5 cellular contexts compared by ENCODE assay signal in genomic region chr11:70217388-70217787, GRCh38. TPM values are rescaled to one million over a fixed set of nuclear protein-coding genes. Genes with fewer than 3 reads are reported as not detected.
DNase-seq lines count a peak whose midpoint lies in the region; ATAC-seq, FAIRE-seq and TF ChIP-seq lines count a peak whose summit lies in the region.
"Not testable (repeated sequence)": the region's sequence is repeated elsewhere in the genome, so short reads cannot be mapped to it uniquely, and the experiment has no call there.

No MANE protein-coding gene starts in this region.

- 65% methylated on average over 5 of the region's 5 CpGs for WGBS in K562 (ENCODE audit: insufficient coverage, low coverage, missing lambda C conversion rate)
- WGBS in H1 (ENCODE audit: extremely low coverage in 1 of 2, insufficient coverage in 1 of 2, insufficient read length in 1 of 2, insufficient replicate concordance in 2 of 2, low coverage in 1 of 2, low lambda C conversion rate in 2 of 2, missing lambda C conversion rate in 1 of 2), 2 experiments, result 93% methylated on average over 5 of the region's 5 CpGs; no CpG with 5 or more reads in 1 of the 2 experiments
- no CpG with 5 or more reads among the region's 5 CpGs for WGBS in mesendoderm (ENCODE audit: extremely low coverage, insufficient coverage, low lambda C conversion rate)
- WGBS in spleen, 5 donors, result 85 to 91% (median 86%) methylated on average over 5 of the region's 5 CpGs

- H3K14ac ChIP-seq in H1 (ENCODE audit: insufficient read length), result not testable (repeated sequence)

- TF ChIP-seq CTCF in K562 (IDR thresholded peaks at IDR 0.05 in 2 of 3, conservative IDR thresholded peaks at IDR 0.05 in 1 of 3; ENCODE audit: insufficient read depth in 2 of 3, low read depth in 1 of 3, low read length in 3 of 3); H1 (IDR thresholded peaks at IDR 0.05; ENCODE audit: control extremely low read depth in 1 of 3, insufficient read depth in 1 of 3, low read depth in 1 of 3, low read length in 3 of 3); spleen (IDR thresholded peaks at IDR 0.05 in 8 of 11, conservative IDR thresholded peaks at IDR 0.05 in 3 of 11): not testable (repeated sequence)

- not testable (repeated sequence) for H3K4me2 ChIP-seq in K562 (ENCODE audit: insufficient read depth, low read length); H1 (ENCODE audit: insufficient read depth in 1 of 2, low read depth in 2 of 2, low read length in 2 of 2); mesendoderm (ENCODE audit: low read length)

- DNase-seq in H7; K562 (ENCODE audit: extremely low read depth in 1 of 4, low spot score in 3 of 4); H1 (ENCODE audit: low read depth in 1 of 2, low spot score in 2 of 2); mesendoderm: not testable (repeated sequence)
- DNase-seq in spleen, result peak; percentile 4

- not testable (repeated sequence) for ATAC-seq in K562

- not testable (repeated sequence) for TF ChIP-seq POLR2A in K562 (conservative IDR thresholded peaks at IDR 0.05); H1 (IDR thresholded peaks at IDR 0.05; ENCODE audit: control extremely low read depth in 1 of 2, low read depth in 2 of 2, low read length in 2 of 2); spleen (IDR thresholded peaks at IDR 0.05)

- not testable (repeated sequence) for H3K23ac ChIP-seq in H1 (ENCODE audit: insufficient read length); mesendoderm (ENCODE audit: low read length)

- not testable (repeated sequence) for H3K4ac ChIP-seq in H1 (replicated peaks; ENCODE audit: insufficient read length, low read depth, low read length)
- H3K4ac ChIP-seq in mesendoderm (ENCODE audit: low read depth, low read length), result peak overlapping the region; percentile 5

- not testable (repeated sequence) for TF ChIP-seq EP300 in K562 (IDR thresholded peaks at IDR 0.05; ENCODE audit: low read length); H1 (IDR thresholded peaks at IDR 0.05; ENCODE audit: borderline replicate concordance in 1 of 2, low read depth in 2 of 2, low read length in 2 of 2)

- not testable (repeated sequence) for H2BK5ac ChIP-seq in H1 (ENCODE audit: low read depth, low read length)
- H2BK5ac ChIP-seq in mesendoderm (ENCODE audit: low read length), result peak overlapping the region; percentile 67

- H2BK20ac ChIP-seq in H1 (ENCODE audit: low read length), result peak overlapping the region; percentile 61; the same call in 1 of the 2 replicates

- peak overlapping the region; percentile 69; the same call in 1 of the 2 replicates for H2AFZ ChIP-seq in K562 (ENCODE audit: low read depth, low read length)
- H2AFZ ChIP-seq in H1 (ENCODE audit: low read length), result not testable (repeated sequence)

- H3K56ac ChIP-seq in H1 (replicated peaks; ENCODE audit: insufficient read length, low read depth, low read length), result not testable (repeated sequence)
- peak overlapping the region; percentile 79 for H3K56ac ChIP-seq in mesendoderm (ENCODE audit: low read length)

- TF ChIP-seq RAD21 in K562 (CRISPR knock-in tag; conservative IDR thresholded peaks at IDR 0.05 in 1 of 2, IDR thresholded peaks at IDR 0.05 in 1 of 2); H1 (IDR thresholded peaks at IDR 0.05 in 1 of 2, conservative IDR thresholded peaks at IDR 0.05 in 1 of 2; ENCODE audit: low read depth in 2 of 2, low read length in 2 of 2): not testable (repeated sequence)

- H2BK120ac ChIP-seq in H1 (replicated peaks; ENCODE audit: low read depth, low read length); mesendoderm (ENCODE audit: low read depth, low read length): not testable (repeated sequence)

- peak overlapping the region; percentile 24; the same call in 1 of the 2 replicates for H3K4me3 ChIP-seq in H7 (ENCODE audit: insufficient read depth, low read depth, low read length)
- not testable (repeated sequence) for H3K4me3 ChIP-seq in K562; H1 (ENCODE audit: extremely low read depth in 1 of 4, insufficient read depth in 2 of 4, low read depth in 3 of 4, low read length in 4 of 4); mesendoderm (ENCODE audit: low read length); spleen

- not testable (repeated sequence) for FAIRE-seq in K562 (lab: Jason Lieb, UNC); H1 (lab: Jason Lieb, UNC)

- not testable (repeated sequence) for H4K8ac ChIP-seq in H1 (ENCODE audit: extremely low read depth, insufficient read depth, low read length); mesendoderm (ENCODE audit: low read depth, low read length)

- POLR2A ChIA-PET in K562 (lab: Yijun Ruan, JAX), result not testable (repeated sequence)
- POLR2A ChIA-PET in H1 (lab: Charles Lee; ENCODE audit: partially characterized antibody), result interaction anchor here (1.0 to 1.8 kb wide), 2 partner anchors 8 to 13 kb away, joined by 3 to 7 read pairs; no protein-coding TSS in a partner anchor

- intact Hi-C loops in K562 (cut with micrococcal nuclease); spleen (cut with DNase I; ENCODE audit: low total_unique reads): not testable (repeated sequence)

- H4K20me1 ChIP-seq in K562 (replicated peaks; ENCODE audit: control insufficient read depth, insufficient read depth, low read length); H1 (replicated peaks in 1 of 2; ENCODE audit: control insufficient read depth in 1 of 2, insufficient read depth in 2 of 2, low read length in 2 of 2): not testable (repeated sequence)

- not testable (repeated sequence) for H3K23me2 ChIP-seq in H1 (ENCODE audit: low read depth, low read length)

- H4K5ac ChIP-seq in H1 (ENCODE audit: insufficient read length, low read depth, low read length); mesendoderm (ENCODE audit: low read length): not testable (repeated sequence)

- in situ Hi-C loops in K562 (cut with MboI), result not testable (repeated sequence)

- H3K36me3 ChIP-seq in H7 (replicated peaks; ENCODE audit: control insufficient read depth, insufficient read depth, low read length); K562 (ENCODE audit: control insufficient read depth, insufficient read depth, low read length); H1 (ENCODE audit: control insufficient read depth in 2 of 4, insufficient read depth in 4 of 4, low read length in 3 of 4); mesendoderm (ENCODE audit: control insufficient read depth, insufficient read depth, low read length); spleen: not testable (repeated sequence)

- H2BK15ac ChIP-seq in H1 (ENCODE audit: low read length); mesendoderm (replicated peaks; ENCODE audit: low read depth): not testable (repeated sequence)

- not testable (repeated sequence) for H3K4me1 ChIP-seq in K562 (replicated peaks in 1 of 2; ENCODE audit: control insufficient read depth in 2 of 2, insufficient read depth in 2 of 2, low read length in 2 of 2); mesendoderm (ENCODE audit: control insufficient read depth, low read depth, low read length); spleen
- H3K4me1 ChIP-seq in H1 (replicated peaks in 1 of 4; ENCODE audit: control insufficient read depth in 3 of 4, insufficient read depth in 4 of 4, low read length in 3 of 4), result peaks cover 0 to 10% (median 2%) of the 10 kb centered on the region in 4 experiments; a peak in 4 of 7 replicates

- H2AK5ac ChIP-seq in H1 (ENCODE audit: low read depth, low read length); mesendoderm (ENCODE audit: low read length): not testable (repeated sequence)

- H3K9me1 ChIP-seq in K562 (ENCODE audit: control insufficient read depth, insufficient read depth, low read length), result not testable (repeated sequence)

- H3K9me3 ChIP-seq in K562 (replicated peaks; ENCODE audit: control insufficient read depth, insufficient read depth, low read depth, low read length); H1 (ENCODE audit: insufficient read depth in 2 of 2, low read depth in 1 of 2, low read length in 1 of 2); spleen: not testable (repeated sequence)

- H3K27ac ChIP-seq in K562 (ENCODE audit: extremely low read depth, low read depth, low read length); H1 (ENCODE audit: low read depth, low read length); spleen: not testable (repeated sequence)
- H3K27ac ChIP-seq in mesendoderm (ENCODE audit: low read depth, low read length), result peak overlapping the region; percentile 27

- CTCF ChIA-PET in K562 (lab: Yijun Ruan, JAX; ENCODE audit: low intra/inter-chr PET ratio); H1 (lab: Charles Lee; ENCODE audit: partially characterized antibody): not testable (repeated sequence)

- not testable (repeated sequence) for H3K79me1 ChIP-seq in H1 (ENCODE audit: low read depth, low read length); mesendoderm (ENCODE audit: low read length)

- not testable (repeated sequence) for H4K91ac ChIP-seq in H1 (replicated peaks; ENCODE audit: insufficient read length, low read length)

- not testable (repeated sequence) for H3K79me2 ChIP-seq in K562 (ENCODE audit: control insufficient read depth, insufficient read depth, low read length); H1 (ENCODE audit: control insufficient read depth in 1 of 2, insufficient read depth in 2 of 2, low read length in 2 of 2); mesendoderm (ENCODE audit: control insufficient read depth, insufficient read depth, low read length)

- not testable (repeated sequence) for BruUV-seq in K562 (replicated peaks; lab: Mats Ljungman, UMichigan)

- not testable (repeated sequence) for H2BK12ac ChIP-seq in H1 (ENCODE audit: low read depth, low read length)

- H3K27me3 ChIP-seq in H7 (ENCODE audit: control insufficient read depth, insufficient read depth, low read length); K562 (ENCODE audit: control insufficient read depth in 2 of 2, insufficient read depth in 2 of 2, low read length in 2 of 2); H1 (replicated peaks in 1 of 4; ENCODE audit: control insufficient read depth in 3 of 4, extremely low read depth in 1 of 4, insufficient read depth in 3 of 4, low read length in 3 of 4); mesendoderm (ENCODE audit: insufficient read depth, low read length, poor library complexity); spleen (replicated peaks in 1 of 7): not testable (repeated sequence)

- not testable (repeated sequence) for H3K9ac ChIP-seq in K562 (ENCODE audit: insufficient read depth in 1 of 2, low read depth in 2 of 2, low read length in 2 of 2); H1 (replicated peaks in 1 of 4; ENCODE audit: extremely low read depth in 1 of 4, low read depth in 3 of 4, low read length in 3 of 4); mesendoderm (ENCODE audit: low read length)

- not testable (repeated sequence) for H3K18ac ChIP-seq in H1 (ENCODE audit: extremely low read depth, low read length)
- peak overlapping the region; percentile 82 for H3K18ac ChIP-seq in mesendoderm (ENCODE audit: low read length)

RNA-seq across cellular contexts. Expression of gene FADD, which starts 14.3 kb away (rescaled TPM):
- total RNA-seq in H7 (2014; rRNA removed; shearing (Covaris generic)), result 100 and 101 TPM in 2 replicates
- total RNA-seq in K562 (2011; cell fraction: chromatin; rRNA removed; ENCODE audit: low replicate concordance), result 9.8 and 23.6 TPM in 2 replicates
- 23.6 and 28.0 TPM in 2 replicates for total RNA-seq in K562 (2011; cell fraction: nucleolus; rRNA removed)
- 17.0 and 17.6 TPM in 2 replicates for total RNA-seq in K562 (2011; cell fraction: nucleoplasm; rRNA removed)
- total RNA-seq in K562 (2014; rRNA removed) (20.1 and 20.4 TPM in 2 replicates), K562 (2014; rRNA removed; fragmentation: Illumina TruSeq; extraction: Trizol) (15.5 and 17.2 TPM in 2 replicates), K562 (2015; rRNA removed; fragmentation: Illumina TruSeq; extraction: Trizol) (18.4 and 20.9 TPM in 2 replicates), K562 (2021) (24.1 and 26.2 TPM in 2 replicates), spleen (10 to 100 TPM; 20.0 to 28.8 (median 23.1) TPM)
- polyA plus RNA-seq in K562 (2011; rRNA removed) (23.6 and 26.9 TPM in 2 replicates), K562 (2014; fragmentation: Illumina TruSeq; extraction: Trizol) (17.2 and 17.7 TPM in 2 replicates), K562 (2014; fragmentation: Nextera tagmentation; extraction: Ambion mirVana) (under 1 TPM; 0.29 to 0.30 TPM), K562 (2014; rRNA removed) (26.7 and 28.7 TPM in 2 replicates), H1 (2011; rRNA removed) (29.0 and 37.4 TPM in 2 replicates), spleen (10 to 100 TPM; 11.3 to 24.9 (median 17.3) TPM)
- polyA plus RNA-seq in K562 (2011; cell fraction: cytosol; rRNA removed), result 24.3 and 37.3 TPM in 2 replicates
- polyA plus RNA-seq in K562 (2011; cell fraction: nucleus; rRNA removed), result 11.2 and 14.3 TPM in 2 replicates
- polyA plus RNA-seq in K562 (2012), result 20.7 and 23.8 TPM in 2 replicates
- polyA minus RNA-seq in K562 (2011; rRNA and poly(A)+ RNA removed), result 17.5 and 22.8 TPM in 2 replicates
- polyA minus RNA-seq in K562 (2011; cell fraction: cytosol; rRNA and poly(A)+ RNA removed), result 13.8 and 19.3 TPM in 2 replicates
- 17.8 and 23.5 TPM in 2 replicates for polyA minus RNA-seq in K562 (2011; cell fraction: nucleus; rRNA and poly(A)+ RNA removed)
- total RNA-seq in H1 (2021; fragmentation: NEBNext Ultra II Directional; extraction: Animal tissue kit (Norgen Biotek cat#: 25700)), result 43.8 and 43.9 TPM in 2 replicates
- 40.3 TPM for polyA plus RNA-seq in H1 (2011; cell fraction: cytosol; rRNA removed)
- 31.3 TPM for polyA plus RNA-seq in H1 (2011; cell fraction: nucleus; rRNA removed)
- 34.2 to 40.6 TPM (median 39.4 TPM) in 4 replicates for polyA plus RNA-seq in H1 (2012, experiment 1 of 2)
- 42.8 TPM for polyA plus RNA-seq in H1 (2012, experiment 2 of 2)
- polyA plus RNA-seq in H1 (2013, experiment 1 of 2), result 36.2 TPM
- polyA plus RNA-seq in H1 (2013, experiment 2 of 2), result 35.3 TPM
- polyA minus RNA-seq in H1 (2011; rRNA and poly(A)+ RNA removed), result 33.9 and 44.7 TPM in 2 replicates
- 25.3 TPM for polyA minus RNA-seq in H1 (2011; cell fraction: cytosol; rRNA and poly(A)+ RNA removed)
- polyA minus RNA-seq in H1 (2011; cell fraction: nucleus; rRNA and poly(A)+ RNA removed), result 22.5 TPM
- polyA plus RNA-seq in mesendoderm (2013, experiment 1 of 2), result 40.9 TPM
- 40.4 TPM for polyA plus RNA-seq in mesendoderm (2013, experiment 2 of 2)

RNA-seq across cellular contexts. Expression of gene PPFIA1, which starts 53.1 kb away (rescaled TPM):
- 51.5 and 52.2 TPM in 2 replicates for total RNA-seq in H7 (2014; rRNA removed; shearing (Covaris generic))
- 221 and 294 TPM in 2 replicates for total RNA-seq in K562 (2011; cell fraction: chromatin; rRNA removed; ENCODE audit: low replicate concordance)
- 104 and 111 TPM in 2 replicates for total RNA-seq in K562 (2011; cell fraction: nucleolus; rRNA removed)
- 162 and 166 TPM in 2 replicates for total RNA-seq in K562 (2011; cell fraction: nucleoplasm; rRNA removed)
- total RNA-seq in K562 (2014; rRNA removed) (24.9 and 26.0 TPM in 2 replicates), K562 (2014; rRNA removed; fragmentation: Illumina TruSeq; extraction: Trizol) (28.5 and 31.6 TPM in 2 replicates), K562 (2015; rRNA removed; fragmentation: Illumina TruSeq; extraction: Trizol) (28.9 and 30.3 TPM in 2 replicates), K562 (2021) (33.1 and 38.4 TPM in 2 replicates), spleen (10 to 100 TPM; 46.1 to 73.5 (median 64.6) TPM)
- polyA plus RNA-seq in K562 (2011; rRNA removed) (41.5 and 48.0 TPM in 2 replicates), K562 (2014; fragmentation: Illumina TruSeq; extraction: Trizol) (36.2 and 39.5 TPM in 2 replicates), K562 (2014; fragmentation: Nextera tagmentation; extraction: Ambion mirVana) (10 to 100 TPM in 1 of 2 experiments, 1 to 10 TPM in 1; 9.9 to 13.3 TPM), K562 (2014; rRNA removed) (27.4 and 31.0 TPM in 2 replicates), H1 (2011; rRNA removed) (44.3 and 54.4 TPM in 2 replicates), spleen (10 to 100 TPM in 2 of 3 donors, 1 to 10 TPM in 1; 7.6 to 18.4 (median 18.3) TPM)
- polyA plus RNA-seq in K562 (2011; cell fraction: cytosol; rRNA removed), result 42.0 and 45.8 TPM in 2 replicates
- 107 and 119 TPM in 2 replicates for polyA plus RNA-seq in K562 (2011; cell fraction: nucleus; rRNA removed)
- polyA plus RNA-seq in K562 (2012), result 26.5 and 28.1 TPM in 2 replicates
- 76.5 and 78.4 TPM in 2 replicates for polyA minus RNA-seq in K562 (2011; rRNA and poly(A)+ RNA removed)
- polyA minus RNA-seq in K562 (2011; cell fraction: cytosol; rRNA and poly(A)+ RNA removed), result 27.9 and 43.6 TPM in 2 replicates
- 46.0 and 70.8 TPM in 2 replicates for polyA minus RNA-seq in K562 (2011; cell fraction: nucleus; rRNA and poly(A)+ RNA removed)
- 73.2 and 73.5 TPM in 2 replicates for total RNA-seq in H1 (2021; fragmentation: NEBNext Ultra II Directional; extraction: Animal tissue kit (Norgen Biotek cat#: 25700))
- polyA plus RNA-seq in H1 (2011; cell fraction: cytosol; rRNA removed), result 54.6 TPM
- 160 TPM for polyA plus RNA-seq in H1 (2011; cell fraction: nucleus; rRNA removed)
- polyA plus RNA-seq in H1 (2012, experiment 1 of 2), result 33.0 to 41.8 TPM (median 40.1 TPM) in 4 replicates
- 4.9 TPM for polyA plus RNA-seq in H1 (2012, experiment 2 of 2)
- 42.3 TPM for polyA plus RNA-seq in H1 (2013, experiment 1 of 2)
- polyA plus RNA-seq in H1 (2013, experiment 2 of 2), result 41.3 TPM
- polyA minus RNA-seq in H1 (2011; rRNA and poly(A)+ RNA removed), result 144 and 189 TPM in 2 replicates
- 61.4 TPM for polyA minus RNA-seq in H1 (2011; cell fraction: cytosol; rRNA and poly(A)+ RNA removed)
- 139 TPM for polyA minus RNA-seq in H1 (2011; cell fraction: nucleus; rRNA and poly(A)+ RNA removed)
- 43.8 TPM for polyA plus RNA-seq in mesendoderm (2013, experiment 1 of 2)
- polyA plus RNA-seq in mesendoderm (2013, experiment 2 of 2), result 45.8 TPM
